In genomic region chr13:78323040-78323439, GRCh38 we compare ENCODE assay signal across 20 cellular contexts.
"Had no signal": no experiment of that assay in that cellular context is flagged by ENCODE, and none has a peak within 500 bp of the region (broad histone marks: within the 10 kb centered on the region; RNA-seq: fewer than 3 reads in every experiment).

No MANE protein-coding gene starts in this region.

- H3K27ac ChIP-seq: RWPE1, SJCRH30 had no signal

- H3K4me3 ChIP-seq: SJCRH30 had no signal

- H3K27me3 ChIP-seq: SJCRH30 had no signal

- DNase-seq: KBM-7, MV-4-11, NCI-H1048, NCI-H1105, NCI-H1417 treated with DMSO at 0.1 percent for 48 hours, NCI-H146, NCI-H1930, NCI-H2081, NCI-H2107, NCI-H2227 treated with DMSO at 0.1 percent for 48 hours, NCI-H510A, NCI-H524 treated with DMSO at 0.1 percent for 48 hours, NCI-H69, NCI-H774, SHP77 treated with DMSO at 0.1 percent for 48 hours, SJCRH30, T-cell had no signal

- ATAC-seq: Panc1, Right ventricle myocardium inferior, T-cell had no signal

- H3K9me3 ChIP-seq: SJCRH30 had no signal

- H3K36me3 ChIP-seq: SJCRH30 had no signal
